Comparison of ENCODE assay signal across 16 cellular contexts in the genomic region with DNA sequence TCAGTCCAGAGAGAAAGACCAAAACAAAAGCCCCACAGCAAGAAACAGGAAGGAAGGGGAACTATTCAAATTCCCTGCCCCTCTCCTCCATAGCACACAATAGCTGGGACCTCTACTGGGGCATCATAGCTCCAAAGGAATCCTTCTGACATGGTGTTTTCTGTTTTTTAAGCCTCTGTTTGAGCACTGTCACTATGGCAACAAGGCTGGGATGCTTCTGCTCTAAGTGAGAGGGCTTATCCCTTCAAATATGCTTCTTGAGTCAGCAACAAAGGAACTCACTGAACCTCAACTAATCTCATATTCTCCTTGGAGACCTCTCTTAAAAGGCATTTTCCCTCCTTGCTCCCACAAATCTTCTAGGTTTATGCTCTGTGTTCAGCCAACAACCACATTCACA. TPM values are rescaled to one million over a fixed set of nuclear protein-coding genes. Genes with fewer than 3 reads are reported as not detected.
DNase-seq lines count a peak whose midpoint lies in the region; TF ChIP-seq lines count a peak whose summit lies in the region.
"Had no signal": no experiment of that assay in that cellular context is flagged by ENCODE, and none has a peak within 500 bp of the region (broad histone marks: within the 10 kb centered on the region; RNA-seq: fewer than 3 reads in every experiment).

No MANE protein-coding gene starts in this region.

- no peak for TF ChIP-seq CTCF in astrocyte of the spinal cord (IDR thresholded peaks at IDR 0.05; ENCODE audit: low read depth, low read length)

- in situ Hi-C loops in astrocyte of the spinal cord (cut with HindIII; ENCODE audit: low sequenced_read_pairs): no loop called here

- H3K36me3 Mint-ChIP-seq in immature natural killer cell: no peaks in the 10 kb centered on the region
- H3K36me3 Mint-ChIP-seq: stimulated activated naive B cell treated with anti-CD40 and anti-IgM and Interleukin-4, amounts not matched to agents 10 μg/mL and 1 μg/mL and 100 μg/mL, for 72 hours had no signal

- DNase-seq in AG08396 (ENCODE audit: low spot score) (peak; percentile 26), astrocyte of the spinal cord (ENCODE audit: low read depth, low spot score) (peak; percentile 73), kidney glomerular epithelial cell (lab: John Stamatoyannopoulos, UW) (peak; percentile 22), AG20443 (ENCODE audit: low spot score) (no peak), immature natural killer cell (no peak), posterior cingulate gyrus (no peak)
- no peak for DNase-seq in activated naive CD4-positive, alpha-beta T cell (lab: John Stamatoyannopoulos, UW)
- DNase-seq: AML-193; central memory CD4-positive, alpha-beta T cell; GOT3; mucosa of descending colon; stimulated activated CD4-positive, alpha-beta T cell treated with anti-CD3 and anti-CD28 coated beads, Interleukin-4, amount 100 ng/mL, for 24 hours; stimulated activated naive B cell treated with anti-CD40 and anti-IgM and Interleukin-4, amounts not matched to agents 10 μg/mL and 1 μg/mL and 100 μg/mL, for 72 hours; T-helper 9 cell; uterus had no signal

- no peak overlapping the region for H3K9ac ChIP-seq in HUES64 (ENCODE audit: low read depth, low read length)

- no peaks in the 10 kb centered on the region for H3K4me1 Mint-ChIP-seq in immature natural killer cell

- no peak overlapping the region for H3K4me3 Mint-ChIP-seq in immature natural killer cell
- H3K4me3 Mint-ChIP-seq: stimulated activated naive B cell treated with anti-CD40 and anti-IgM and Interleukin-4, amounts not matched to agents 10 μg/mL and 1 μg/mL and 100 μg/mL, for 72 hours had no signal

- peaks cover 4 to 18% (median 8%) of the 10 kb centered on the region in 6 donors for H3K9me3 Mint-ChIP-seq in immature natural killer cell

- H3K27me3 ChIP-seq in HUES64 (ENCODE audit: insufficient read depth, low read length): no peaks in the 10 kb centered on the region
- H3K27me3 ChIP-seq: uterus had no signal

- H3K4me3 ChIP-seq in HUES64 (ENCODE audit: low read length) (no peak overlapping the region), astrocyte of the spinal cord (ENCODE audit: low read depth, low read length) (no peak overlapping the region)
- H3K4me3 ChIP-seq: mucosa of descending colon, uterus had no signal

- 0 out of 2 replicates have a peak overlapping the region, but pooled peaks have one; percentile 16 for H3K27ac ChIP-seq in HUES64 (ENCODE audit: low read depth, low read length)
- H3K27ac ChIP-seq: uterus had no signal

- H3K9me3 ChIP-seq in HUES64 (ENCODE audit: insufficient read depth, low read depth, low read length): peaks cover 41% of the 10 kb centered on the region

- no peaks in the 10 kb centered on the region for H3K36me3 ChIP-seq in HUES64 (ENCODE audit: insufficient read depth, low read length)
- H3K36me3 ChIP-seq: uterus had no signal

- intact Hi-C loops in posterior cingulate gyrus (cut with DNase I): no loop called here

- H3K27me3 Mint-ChIP-seq in immature natural killer cell (ENCODE audit: low read depth in 3 of 3): peaks cover 2 to 4% (median 2%) of the 10 kb centered on the region in 3 donors
- H3K27me3 Mint-ChIP-seq: stimulated activated naive B cell treated with anti-CD40 and anti-IgM and Interleukin-4, amounts not matched to agents 10 μg/mL and 1 μg/mL and 100 μg/mL, for 72 hours had no signal

- peaks cover 3% of the 10 kb centered on the region; the same call in 1 of the 2 replicates for H3K4me1 ChIP-seq in HUES64 (ENCODE audit: insufficient read depth, low read length)
- H3K4me1 ChIP-seq: uterus had no signal

- H3K27ac Mint-ChIP-seq in immature natural killer cell: no peak overlapping the region
- H3K27ac Mint-ChIP-seq: stimulated activated naive B cell treated with anti-CD40 and anti-IgM and Interleukin-4, amounts not matched to agents 10 μg/mL and 1 μg/mL and 100 μg/mL, for 72 hours had no signal

RNA-seq across cellular contexts. Expression of a gene that starts 40.5 kb away (rescaled TPM):
- 6.1 TPM for polyA plus RNA-seq in HUES64 (2013, experiment 1 of 2)
- 9.9 TPM for polyA plus RNA-seq in HUES64 (2013, experiment 2 of 2)
- polyA plus RNA-seq in immature natural killer cell: 1 to 10 TPM in 1 of 3 donors, under 1 TPM in 2; 0.36 to 3.7 (median 0.89) TPM

Comparison
In these comparisons a context has a peak if more than half of its experiments do, and no peak if none do; other contexts are left out.
1. DNase-seq: peak in AG08396 (single experiment), astrocyte of the spinal cord (single experiment) and kidney glomerular epithelial cell (single experiment); none in AG20443 (single experiment), immature natural killer cell (0 of 3), activated naive CD4-positive, alpha-beta T cell (0 of 4) and posterior cingulate gyrus (0 of 10).